8 cellular contexts compared by ENCODE assay signal in genomic region chr2:171160119-171160629, GRCh38.
DNase-seq lines count a peak whose midpoint lies in the region; ATAC-seq and TF ChIP-seq lines count a peak whose summit lies in the region.

No MANE protein-coding gene starts in this region.

- H3K27me3 ChIP-seq in Loucy (ENCODE audit: insufficient read depth, low read length, poor library complexity, severe bottlenecking) (no peaks in the 10 kb centered on the region), iPS DF 6.9 (ENCODE audit: control insufficient read depth, insufficient read depth, low read length) (no peaks in the 10 kb centered on the region)

- H3K4me2 ChIP-seq in Loucy (ENCODE audit: low read depth, low read length, poor library complexity, severe bottlenecking) = peak overlapping the region; percentile 97

- TF ChIP-seq CTCF in Loucy (conservative IDR thresholded peaks at IDR 0.05; ENCODE audit: low read length) = no peak

- H3K79me2 ChIP-seq in Loucy (ENCODE audit: insufficient read depth, low read length) = peaks cover 60% of the 10 kb centered on the region

- H3F3A ChIP-seq in Loucy (ENCODE audit: low read depth) = peaks cover 18% of the 10 kb centered on the region; the same call in 1 of the 2 replicates

- peaks cover 61% of the 10 kb centered on the region for H3K4me1 ChIP-seq in Loucy (ENCODE audit: insufficient read depth, low read length, poor library complexity, severe bottlenecking)
- H3K4me1 ChIP-seq in iPS DF 6.9 (ENCODE audit: control insufficient read depth, insufficient read depth, low read length) = no peaks in the 10 kb centered on the region

- DNase-seq in DMS79 treated with DMSO at 0.1 percent for 48 hours (lab: John Stamatoyannopoulos, UW) (peak; percentile 80), T-helper 2 cell (peak; percentile 39 to 74 (median 57)), astrocyte of the hippocampus (ENCODE audit: low read depth, low spot score) (peak; percentile 85), iPS DF 6.9 (ENCODE audit: low read depth, low spot score) (no peak), skeletal muscle cell (ENCODE audit: low read depth) (peak; percentile 18)

- peak overlapping the region; percentile 91 for H2AFZ ChIP-seq in Loucy (ENCODE audit: low read length)

- ATAC-seq in GM21786 (IDR thresholded peaks at IDR 0.05; ENCODE audit: unreplicated experiment) (peak; percentile 7), GM18519 (IDR thresholded peaks at IDR 0.05; ENCODE audit: low FRiP score, unreplicated experiment) (no peak)

- H3K36me3 ChIP-seq in Loucy (ENCODE audit: insufficient read depth, low read length) (no peaks in the 10 kb centered on the region), iPS DF 6.9 (ENCODE audit: control insufficient read depth, insufficient read depth, low read length) (no peaks in the 10 kb centered on the region)

- peaks cover 46% of the 10 kb centered on the region for H4K20me1 ChIP-seq in Loucy (ENCODE audit: insufficient read depth, low read length, poor library complexity, severe bottlenecking)

- WGBS in iPS DF 6.9 (ENCODE audit: insufficient coverage, insufficient read length) = no CpG with 5 or more reads among the region's 50 CpGs

- no peaks in the 10 kb centered on the region for H3K9me2 ChIP-seq in Loucy (replicated peaks; ENCODE audit: low read depth, low read length)

- peak overlapping the region; percentile 98 for H3K9ac ChIP-seq in Loucy (ENCODE audit: low read depth, low read length, poor library complexity, severe bottlenecking)

- H3K27ac ChIP-seq in iPS DF 6.9 (ENCODE audit: low read length) = no peak overlapping the region

- no peaks in the 10 kb centered on the region for H3K9me3 ChIP-seq in Loucy (ENCODE audit: insufficient read depth, low read depth, low read length)
- no peaks in the 10 kb centered on the region for H3K9me3 ChIP-seq in iPS DF 6.9 (ENCODE audit: control insufficient read depth, insufficient read depth, low read length)

- H3K4me3 ChIP-seq in Loucy (ENCODE audit: low read length, poor library complexity, severe bottlenecking) = peak overlapping the region; percentile 88
- peak overlapping the region; percentile 84 for H3K4me3 ChIP-seq in iPS DF 6.9 (ENCODE audit: low read length)
- peak overlapping the region; percentile 91 for H3K4me3 ChIP-seq in skeletal muscle cell (ENCODE audit: low read depth, low read length)
